ENCODE assay signal across 28 cellular contexts in the genomic region with DNA sequence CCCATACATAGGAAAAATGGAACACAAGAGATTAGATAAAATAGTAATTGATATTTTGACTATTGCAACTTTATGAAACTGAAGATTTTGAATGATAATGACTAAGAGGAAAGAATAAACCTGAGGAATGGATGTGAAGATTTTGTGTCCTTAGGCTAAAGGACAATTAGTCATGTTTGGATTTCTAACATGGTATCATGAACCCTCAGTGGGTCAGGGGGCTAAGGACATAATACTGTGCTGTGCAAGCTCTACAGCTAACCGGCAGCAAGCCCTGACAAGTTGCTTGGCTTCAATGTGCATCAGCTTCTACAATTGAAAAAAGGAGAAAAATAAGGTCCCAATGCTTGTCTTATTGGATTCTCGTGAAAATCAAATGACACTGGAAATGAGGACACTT.
"Had no signal": no experiment of that assay in that cellular context is flagged by ENCODE, and none has a peak within 500 bp of the region (broad histone marks: within the 10 kb centered on the region; RNA-seq: fewer than 3 reads in every experiment).

No MANE protein-coding gene starts in this region.

- H3K4me1 ChIP-seq: prostate gland had no signal

- H3K9me3 Mint-ChIP-seq: activated naive CD4-positive, alpha-beta T cell treated with anti-CD3 and anti-CD28 coated beads, Interleukin-2, amount 50 U/mL, for 24 hours; activated naive CD8-positive, alpha-beta T cell treated with anti-CD3 and anti-CD28 coated beads, Interleukin-2, amount 50 U/mL, for 24 hours; activated T-helper 2 cell treated with anti-CD3 and anti-CD28 coated beads, Interferon-gamma antibody, Interleukin-2, Interleukin-4, amounts not matched to agents 10 μg/mL and 5 μg/mL and 100 μg/mL, durations not matched to agents 14 hours and 24 hours and 36 hours; naive B cell; nephron progenitor cell; stimulated activated naive CD8-positive, alpha-beta T cell treated with anti-CD3 and anti-CD28 coated beads, Interleukin-15, amount 100 ng/mL, for 72 hours had no signal

- ATAC-seq: activated CD4-positive, alpha-beta T cell treated with anti-CD3 and anti-CD28 coated beads for 36 hours; activated CD8-positive, alpha-beta memory T cell treated with anti-CD3 and anti-CD28 coated beads, Interleukin-2, amount 10 ng/mL, durations not matched to agents 7 days and 5 days; activated CD8-positive, alpha-beta T cell treated with anti-CD3 and anti-CD28 coated beads, Interleukin-2, amount 10 ng/mL, durations not matched to agents 7 days and 5 days; activated naive CD8-positive, alpha-beta T cell treated with anti-CD3 and anti-CD28 coated beads, Interleukin-2, amount 50 U/mL, for 24 hours; stimulated activated effector memory CD8-positive, alpha-beta T cell treated with anti-CD3 and anti-CD28 coated beads, Interleukin-12 subunit alpha, Interleukin-12 subunit beta, amount 100 ng/mL, for 72 hours; stimulated activated naive CD8-positive, alpha-beta T cell treated with anti-CD3 and anti-CD28 coated beads, Interleukin-15, amount 100 ng/mL, for 72 hours; T-cell had no signal

- H3K4me3 Mint-ChIP-seq: activated CD4-positive, alpha-beta T cell treated with anti-CD3 and anti-CD28 coated beads for 36 hours; activated CD8-positive, alpha-beta memory T cell treated with anti-CD3 and anti-CD28 coated beads, Interleukin-2, amount 10 ng/mL, durations not matched to agents 7 days and 5 days; activated CD8-positive, alpha-beta T cell treated with anti-CD3 and anti-CD28 coated beads, Interleukin-2, amount 10 ng/mL, durations not matched to agents 7 days and 5 days; activated naive CD4-positive, alpha-beta T cell treated with anti-CD3 and anti-CD28 coated beads, Interleukin-2, amount 50 U/mL, for 24 hours; activated naive CD8-positive, alpha-beta T cell treated with anti-CD3 and anti-CD28 coated beads, Interleukin-2, amount 50 U/mL, for 24 hours; central memory CD8-positive, alpha-beta T cell; mesothelial cell of epicardium; naive B cell; stimulated activated effector memory CD8-positive, alpha-beta T cell treated with anti-CD3 and anti-CD28 coated beads, Interleukin-12 subunit alpha, Interleukin-12 subunit beta, amount 100 ng/mL, for 72 hours; stimulated activated naive CD8-positive, alpha-beta T cell treated with anti-CD3 and anti-CD28 coated beads, Interleukin-15, amount 100 ng/mL, for 72 hours; T-cell had no signal

- H3K36me3 ChIP-seq: pancreas, prostate gland, upper lobe of left lung had no signal

- H3K27me3 ChIP-seq: pancreas, upper lobe of left lung had no signal

- H3K27ac ChIP-seq: dorsolateral prefrontal cortex, pancreas, skin epidermis, upper lobe of left lung had no signal

- H3K27ac Mint-ChIP-seq: activated CD4-positive, alpha-beta T cell treated with anti-CD3 and anti-CD28 coated beads for 36 hours; activated CD8-positive, alpha-beta memory T cell treated with anti-CD3 and anti-CD28 coated beads, Interleukin-2, amount 10 ng/mL, durations not matched to agents 7 days and 5 days; activated CD8-positive, alpha-beta T cell treated with anti-CD3 and anti-CD28 coated beads, Interleukin-2, amount 10 ng/mL, durations not matched to agents 7 days and 5 days; activated naive CD4-positive, alpha-beta T cell treated with anti-CD3 and anti-CD28 coated beads, Interleukin-2, amount 50 U/mL, for 24 hours; activated naive CD8-positive, alpha-beta T cell treated with anti-CD3 and anti-CD28 coated beads, Interleukin-2, amount 50 U/mL, for 24 hours; activated T-helper 2 cell treated with anti-CD3 and anti-CD28 coated beads, Interferon-gamma antibody, Interleukin-2, Interleukin-4, amounts not matched to agents 10 μg/mL and 5 μg/mL and 100 μg/mL, durations not matched to agents 14 hours and 24 hours and 36 hours; naive B cell; nephron progenitor cell; stimulated activated effector memory CD8-positive, alpha-beta T cell treated with anti-CD3 and anti-CD28 coated beads, Interleukin-12 subunit alpha, Interleukin-12 subunit beta, amount 100 ng/mL, for 72 hours; stimulated activated naive CD8-positive, alpha-beta T cell treated with anti-CD3 and anti-CD28 coated beads, Interleukin-15, amount 100 ng/mL, for 72 hours; T-cell had no signal

- H3K36me3 Mint-ChIP-seq: activated CD8-positive, alpha-beta memory T cell treated with anti-CD3 and anti-CD28 coated beads, Interleukin-2, amount 10 ng/mL, durations not matched to agents 7 days and 5 days; activated naive CD4-positive, alpha-beta T cell treated with anti-CD3 and anti-CD28 coated beads, Interleukin-2, amount 50 U/mL, for 24 hours; mesothelial cell of epicardium; naive B cell; stimulated activated effector memory CD8-positive, alpha-beta T cell treated with anti-CD3 and anti-CD28 coated beads, Interleukin-12 subunit alpha, Interleukin-12 subunit beta, amount 100 ng/mL, for 72 hours; T-cell had no signal

- DNase-seq: activated CD4-positive, alpha-beta T cell treated with anti-CD3 and anti-CD28 coated beads for 36 hours; activated CD4-positive, CD25-positive, alpha-beta regulatory T cell; activated CD8-positive, alpha-beta memory T cell treated with anti-CD3 and anti-CD28 coated beads, Interleukin-2, amount 10 ng/mL, durations not matched to agents 7 days and 5 days; activated CD8-positive, alpha-beta T cell treated with anti-CD3 and anti-CD28 coated beads, Interleukin-2, amount 10 ng/mL, durations not matched to agents 7 days and 5 days; activated naive CD8-positive, alpha-beta T cell treated with anti-CD3 and anti-CD28 coated beads, Interleukin-2, amount 50 U/mL, for 24 hours; activated T-cell treated with anti-CD3 and anti-CD28 coated beads, Interleukin-2, amount 50 U/mL, for 48 hours; amygdala; dorsolateral prefrontal cortex; effector memory CD4-positive, alpha-beta T cell; foreskin melanocyte; left ventricle myocardium superior; naive B cell; nephron progenitor cell; pancreas; retina; stimulated activated CD4-positive, alpha-beta T cell treated with anti-CD3 and anti-CD28 coated beads, Interleukin-12 subunit alpha, Interleukin-12 subunit beta, amount 100 ng/mL, for 4 hours; stimulated activated CD4-positive, alpha-beta T cell treated with anti-CD3 and anti-CD28 coated beads, Interleukin-4, amount 100 ng/mL, for 24 hours; stimulated activated naive CD8-positive, alpha-beta T cell treated with anti-CD3 and anti-CD28 coated beads, Interleukin-15, amount 100 ng/mL, for 72 hours; substantia nigra; T-cell; upper lobe of left lung had no signal

- H3K4me3 ChIP-seq: dorsolateral prefrontal cortex, pancreas, prostate gland, skin epidermis, upper lobe of left lung had no signal

- H3K27me3 Mint-ChIP-seq: activated CD8-positive, alpha-beta memory T cell treated with anti-CD3 and anti-CD28 coated beads, Interleukin-2, amount 10 ng/mL, durations not matched to agents 7 days and 5 days; central memory CD8-positive, alpha-beta T cell; stimulated activated naive CD8-positive, alpha-beta T cell treated with anti-CD3 and anti-CD28 coated beads, Interleukin-15, amount 100 ng/mL, for 72 hours had no signal

- H3K9me3 ChIP-seq: pancreas, prostate gland, upper lobe of left lung had no signal

- H3K4me1 Mint-ChIP-seq: activated CD4-positive, alpha-beta T cell treated with anti-CD3 and anti-CD28 coated beads for 36 hours; activated CD8-positive, alpha-beta memory T cell treated with anti-CD3 and anti-CD28 coated beads, Interleukin-2, amount 10 ng/mL, durations not matched to agents 7 days and 5 days; activated naive CD4-positive, alpha-beta T cell treated with anti-CD3 and anti-CD28 coated beads, Interleukin-2, amount 50 U/mL, for 24 hours; activated naive CD8-positive, alpha-beta T cell treated with anti-CD3 and anti-CD28 coated beads, Interleukin-2, amount 50 U/mL, for 24 hours; central memory CD8-positive, alpha-beta T cell; naive B cell; stimulated activated effector memory CD8-positive, alpha-beta T cell treated with anti-CD3 and anti-CD28 coated beads, Interleukin-12 subunit alpha, Interleukin-12 subunit beta, amount 100 ng/mL, for 72 hours; stimulated activated naive CD8-positive, alpha-beta T cell treated with anti-CD3 and anti-CD28 coated beads, Interleukin-15, amount 100 ng/mL, for 72 hours; T-cell had no signal
